In the genomic region with DNA sequence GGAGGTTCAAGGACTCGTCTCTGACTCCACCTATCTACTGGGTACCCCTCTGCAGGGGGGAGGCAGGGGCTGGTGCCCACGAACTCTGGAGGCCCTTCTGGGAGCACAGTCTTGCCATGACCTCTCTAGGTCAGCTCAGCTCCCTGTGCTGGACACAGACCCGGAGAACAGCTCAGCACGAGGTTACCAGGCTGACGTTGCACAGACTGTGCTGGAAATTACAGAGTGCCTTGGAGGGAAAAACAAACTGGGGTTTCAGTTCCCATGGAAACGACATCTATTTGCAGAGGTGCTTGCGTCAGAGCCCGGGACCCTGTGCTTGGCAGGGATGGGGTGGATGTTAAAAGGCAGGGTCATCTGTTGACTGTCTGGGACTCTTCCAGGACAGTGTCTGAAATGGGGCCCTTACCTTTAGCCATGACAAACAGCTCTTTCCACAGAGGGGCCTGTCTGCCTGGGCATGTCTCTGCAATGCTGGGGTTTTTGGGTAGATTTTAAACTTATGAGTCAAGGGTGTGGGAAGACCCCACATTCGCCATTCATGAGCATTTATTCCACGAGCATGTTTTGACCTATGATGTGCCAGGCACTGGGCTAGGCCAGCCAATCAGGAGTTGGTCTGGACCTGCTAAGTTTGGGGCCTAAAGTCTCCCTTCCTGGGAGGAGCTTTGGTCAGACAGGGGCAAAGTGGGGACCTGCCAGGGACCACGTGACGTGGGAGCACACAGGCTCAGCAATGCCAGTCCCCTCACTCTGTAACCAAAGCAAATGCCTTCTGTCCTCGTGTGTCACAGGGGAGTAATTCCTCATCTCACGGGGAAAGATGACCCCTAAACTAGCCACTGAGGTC, we compare ENCODE assay signal across 7 cellular contexts. TPM values are rescaled to one million over a fixed set of nuclear protein-coding genes. Genes with fewer than 3 reads are reported as not detected.
DNase-seq lines count a peak whose midpoint lies in the region; ATAC-seq and TF ChIP-seq lines count a peak whose summit lies in the region.

No MANE protein-coding gene starts in this region.

- ATAC-seq in activated T-helper 17 cell treated with anti-CD3 and anti-CD28 coated beads, Interleukin-2, amount 50 U/mL, for 72 hours (replicated peaks): peak; percentile 57
- peak; percentile 95 for ATAC-seq in gastroesophageal sphincter
- no peak for ATAC-seq in GM21367 (IDR thresholded peaks at IDR 0.05; ENCODE audit: unreplicated experiment)
- no peak for ATAC-seq in GM21360 (IDR thresholded peaks at IDR 0.05; ENCODE audit: unreplicated experiment)

- peak overlapping the region; percentile 74 to 92 (median 88) for H3K27ac ChIP-seq in gastroesophageal sphincter
- peak overlapping the region; percentile 69 to 81 for H3K27ac ChIP-seq in prostate gland

- intact Hi-C loops in prostate gland (cut with DNase I): no loop called here

- peak overlapping the region; percentile 100 for H3K27ac Mint-ChIP-seq in activated T-helper 17 cell treated with anti-CD3 and anti-CD28 coated beads, Interleukin-2, amount 50 U/mL, for 72 hours

- peak overlapping the region; percentile 94 for H3K4me3 Mint-ChIP-seq in activated T-helper 17 cell treated with anti-CD3 and anti-CD28 coated beads, Interleukin-2, amount 50 U/mL, for 72 hours

- 14 to 40% methylated on average over 1 to 10 of the region's 14 CpGs for WGBS in gastroesophageal sphincter (ENCODE audit: low coverage in 1 of 2), 2 donors
- 31% methylated on average over 14 of the region's 14 CpGs for WGBS in prostate gland

- H3K27me3 Mint-ChIP-seq in activated T-helper 17 cell treated with anti-CD3 and anti-CD28 coated beads, Interleukin-2, amount 50 U/mL, for 72 hours: no peaks in the 10 kb centered on the region

- no peak for TF ChIP-seq CTCF in gastroesophageal sphincter (IDR thresholded peaks at IDR 0.05)
- no peak for TF ChIP-seq CTCF in prostate gland (IDR thresholded peaks at IDR 0.05)

- peaks cover 21% of the 10 kb centered on the region for H3K36me3 Mint-ChIP-seq in activated T-helper 17 cell treated with anti-CD3 and anti-CD28 coated beads, Interleukin-2, amount 50 U/mL, for 72 hours (ENCODE audit: low read depth)

- H3K36me3 ChIP-seq in gastroesophageal sphincter: no peaks in the 10 kb centered on the region
- H3K36me3 ChIP-seq in prostate gland: no peaks in the 10 kb centered on the region

- peak; percentile 18 for TF ChIP-seq POLR2A in GM19099 (IDR thresholded peaks at IDR 0.05; ENCODE audit: extremely low read depth, insufficient read length, low read depth)
- no peak for TF ChIP-seq POLR2A in gastroesophageal sphincter (IDR thresholded peaks at IDR 0.05)
- no peak for TF ChIP-seq POLR2A in prostate gland (IDR thresholded peaks at IDR 0.05)

- H3K27me3 ChIP-seq in gastroesophageal sphincter: no peaks in the 10 kb centered on the region
- no peaks in the 10 kb centered on the region for H3K27me3 ChIP-seq in prostate gland (replicated peaks; ENCODE audit: insufficient read depth)

- no peak overlapping the region for H3K4me3 ChIP-seq in gastroesophageal sphincter
- H3K4me3 ChIP-seq in prostate gland: no peak overlapping the region

- DNase-seq in HPDE6-E6E7 (ENCODE audit: extremely low spot score) (peak; percentile 53), prostate gland (ENCODE audit: low spot score) (no peak)

- H3K4me1 Mint-ChIP-seq in activated T-helper 17 cell treated with anti-CD3 and anti-CD28 coated beads, Interleukin-2, amount 50 U/mL, for 72 hours: peaks cover 61% of the 10 kb centered on the region

- TF ChIP-seq EP300 in gastroesophageal sphincter (IDR thresholded peaks at IDR 0.05): peak; percentile 45

- no peaks in the 10 kb centered on the region for H3K9me3 Mint-ChIP-seq in activated T-helper 17 cell treated with anti-CD3 and anti-CD28 coated beads, Interleukin-2, amount 50 U/mL, for 72 hours

- H3K4me1 ChIP-seq in gastroesophageal sphincter (peaks cover 0 to 68% (median 47%) of the 10 kb centered on the region in 3 donors), prostate gland (replicated peaks) (no peaks in the 10 kb centered on the region)

- no peaks in the 10 kb centered on the region for H3K9me3 ChIP-seq in gastroesophageal sphincter
- H3K9me3 ChIP-seq in prostate gland: no peaks in the 10 kb centered on the region

RNA-seq across cellular contexts. Expression of a gene that starts 22.5 kb away (rescaled TPM):
- total RNA-seq in activated T-helper 17 cell treated with anti-CD3 and anti-CD28 coated beads, Interleukin-2, amount 50 U/mL, for 72 hours: 100 to 1,000 TPM; 140 to 304 TPM
- total RNA-seq in gastroesophageal sphincter (1 to 10 TPM in 1 of 4 donors, under 1 TPM in 2, not detected in 1; 0.15 to 2.2 (median 0.35) TPM), prostate gland (under 1 TPM in 1 of 2 donors, not detected in 1; 0.40 TPM)

RNA-seq across cellular contexts. Expression of a gene that starts 41.4 kb away (rescaled TPM):
- total RNA-seq in activated T-helper 17 cell treated with anti-CD3 and anti-CD28 coated beads, Interleukin-2, amount 50 U/mL, for 72 hours: 10 to 100 TPM in 1 of 2 donors, 1 to 10 TPM in 1; 8.8 to 19.8 TPM
- 1 to 10 TPM in 1 of 4 donors, not detected in 3; 2.2 TPM for total RNA-seq in gastroesophageal sphincter
- 10 to 100 TPM; 51.3 to 56.1 TPM for total RNA-seq in prostate gland

Comparison
In these comparisons a context has a peak if more than half of its experiments do, and no peak if none do; other contexts are left out.
1. ATAC-seq: peak in activated T-helper 17 cell treated with anti-CD3 and anti-CD28 coated beads, Interleukin-2, amount 50 U/mL, for 72 hours (single experiment) and gastroesophageal sphincter (single experiment); none in GM21367 (single experiment) and GM21360 (single experiment).
2. RNA of a gene that starts 22.5 kb away (total RNA-seq): 140 to 304 TPM in activated T-helper 17 cell treated with anti-CD3 and anti-CD28 coated beads, Interleukin-2, amount 50 U/mL, for 72 hours; 0.40 TPM in prostate gland and 0.15 to 2.2 TPM in gastroesophageal sphincter; every median in the first group is over 10 times any median in the second.